Comparison of ENCODE assay signal across 8 cellular contexts in the genomic region with DNA sequence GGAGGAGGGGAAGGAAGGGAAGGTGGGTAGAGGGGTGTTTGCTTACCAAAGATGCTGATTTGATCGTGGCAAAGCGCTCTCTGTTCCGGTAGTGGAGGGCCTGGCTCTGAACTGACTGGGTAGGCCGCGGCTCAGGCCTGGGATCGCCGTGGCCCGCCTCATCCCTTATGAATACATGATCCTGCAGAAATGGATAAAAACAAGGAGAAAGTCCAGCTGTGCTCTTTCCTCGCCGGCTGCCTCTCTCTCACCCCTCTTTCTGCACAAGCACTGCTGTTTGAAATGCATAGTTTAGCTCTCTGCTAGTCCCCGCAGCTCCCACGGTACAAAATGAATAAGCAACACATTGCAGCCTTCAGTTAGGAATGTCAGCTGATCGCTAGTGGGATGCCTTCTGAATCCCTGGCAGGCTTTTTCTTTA. TPM values are rescaled to one million over a fixed set of nuclear protein-coding genes. Genes with fewer than 3 reads are reported as not detected.
A peak's percentile ranks its signal among the peaks of the same experiment; 100 is the strongest.
DNase-seq lines count a peak whose midpoint lies in the region; ATAC-seq and TF ChIP-seq lines count a peak whose summit lies in the region.

No MANE protein-coding gene starts in this region.

- H2AFZ ChIP-seq in osteoblast (ENCODE audit: low read length), result peak overlapping the region; percentile 75

- H3K36me3 ChIP-seq in SJCRH30 (no peaks in the 10 kb centered on the region), osteoblast (ENCODE audit: insufficient read depth, low read length) (peaks cover 3% of the 10 kb centered on the region)

- no peak for TF ChIP-seq CTCF in osteoblast (IDR thresholded peaks at IDR 0.05; ENCODE audit: extremely low read depth, low read depth, low read length)

- H3K79me2 ChIP-seq in osteoblast (ENCODE audit: insufficient read depth, low read length), result peaks cover 33% of the 10 kb centered on the region

- DNase-seq in DMS114 treated with DMSO at 0.1 percent for 48 hours (lab: John Stamatoyannopoulos, UW; ENCODE audit: unreplicated experiment), result peak; percentile 51
- DNase-seq in SJCRH30, result peak; percentile 68 to 79
- peak; percentile 81 for DNase-seq in globus pallidus (ENCODE audit: low spot score)
- DNase-seq in osteoblast (ENCODE audit: insufficient read length, low spot score, missing footprints), result peak; percentile 35
- no peak for DNase-seq in RKO (ENCODE audit: low spot score)

- H3K4me3 ChIP-seq in SJCRH30 (peak overlapping the region; percentile 55), osteoblast (ENCODE audit: insufficient read depth, low read length) (peak overlapping the region; percentile 68)

- peak overlapping the region; percentile 48 for H3K27ac ChIP-seq in SJCRH30
- peak overlapping the region; percentile 77 for H3K27ac ChIP-seq in osteoblast (ENCODE audit: low read depth, low read length)

- H4K20me1 ChIP-seq in osteoblast (ENCODE audit: insufficient read depth, low read length), result no peaks in the 10 kb centered on the region

- H3K4me2 ChIP-seq in osteoblast (ENCODE audit: insufficient read depth, low read length), result peak overlapping the region; percentile 86

- ATAC-seq in HG03354 (IDR thresholded peaks at IDR 0.05; ENCODE audit: poor library complexity, severe bottlenecking, unreplicated experiment), result no peak
- no peak for ATAC-seq in GM21786 (IDR thresholded peaks at IDR 0.05; ENCODE audit: unreplicated experiment)
- ATAC-seq in HG02759 (IDR thresholded peaks at IDR 0.05; ENCODE audit: unreplicated experiment), result no peak

- H3K9me3 ChIP-seq in SJCRH30 (replicated peaks), result no peaks in the 10 kb centered on the region
- H3K9me3 ChIP-seq in osteoblast (ENCODE audit: low read depth, low read length), result no peaks in the 10 kb centered on the region

- H3K27me3 ChIP-seq in SJCRH30 (no peaks in the 10 kb centered on the region), osteoblast (ENCODE audit: insufficient read depth, low read length) (no peaks in the 10 kb centered on the region)

- H3K4me1 ChIP-seq in SJCRH30 (peaks cover 9% of the 10 kb centered on the region), osteoblast (ENCODE audit: insufficient read depth, low read length) (peaks cover 43% of the 10 kb centered on the region)

RNA-seq across cellular contexts. Expression of gene PEBP1, which starts 53.8 kb away (rescaled TPM):
- total RNA-seq in SJCRH30 (2014; rRNA removed; shearing (Covaris generic)), result 172 and 184 TPM in 2 replicates
- total RNA-seq in osteoblast, result 180 and 185 TPM in 2 replicates
